Comparison of ENCODE assay signal across 26 cellular contexts in the genomic region with DNA sequence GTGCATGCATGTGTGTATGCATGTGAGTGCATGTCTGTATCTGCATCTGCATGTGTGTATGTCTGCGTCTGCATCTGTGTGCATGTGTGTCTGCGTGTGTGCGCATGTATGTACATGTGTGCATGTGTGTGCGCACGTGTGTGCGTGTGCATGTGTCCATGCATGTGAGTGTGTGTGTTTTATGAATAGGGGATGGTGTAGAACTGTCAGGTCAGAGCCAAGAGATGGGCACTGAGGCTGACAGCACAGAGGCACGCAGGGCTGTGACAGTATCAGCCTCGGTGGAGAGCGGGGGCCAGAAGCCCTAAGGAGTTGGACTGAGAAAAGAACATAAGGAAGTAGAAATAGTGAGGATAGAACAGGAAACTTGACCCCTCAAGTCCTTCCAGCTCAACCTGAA.
"Had no signal": no experiment of that assay in that cellular context is flagged by ENCODE, and none has a peak within 500 bp of the region (broad histone marks: within the 10 kb centered on the region; RNA-seq: fewer than 3 reads in every experiment).

No MANE protein-coding gene starts in this region.

- H3K4me2 ChIP-seq: smooth muscle cell had no signal

- H3K4me1 Mint-ChIP-seq: activated T-helper 17 cell treated with anti-CD3 and anti-CD28 coated beads, Interleukin-2, amount 50 U/mL, for 72 hours; stimulated activated naive B cell treated with anti-CD40 and anti-IgM and Interleukin-4, amounts not matched to agents 10 μg/mL and 1 μg/mL and 100 μg/mL, for 72 hours had no signal

- ATAC-seq: activated CD4-positive, CD25-positive, alpha-beta regulatory T cell treated with anti-CD3 and anti-CD28 coated beads, Interleukin-2, amount 50 U/mL, for 24 hours; activated CD8-positive, alpha-beta T cell treated with anti-CD3 and anti-CD28 coated beads, Interleukin-2, amount 10 ng/mL, durations not matched to agents 7 days and 5 days; activated naive CD4-positive, alpha-beta T cell treated with anti-CD3 and anti-CD28 coated beads, Interleukin-2, amount 50 U/mL, for 72 hours; activated T-helper 17 cell treated with anti-CD3 and anti-CD28 coated beads, Interleukin-2, amount 50 U/mL, for 72 hours; effector memory CD8-positive, alpha-beta T cell; stimulated activated naive B cell treated with anti-CD40 and anti-IgM and Interleukin-4, amounts not matched to agents 10 μg/mL and 1 μg/mL and 100 μg/mL, for 72 hours had no signal

- H3K4me3 Mint-ChIP-seq: activated CD8-positive, alpha-beta T cell treated with anti-CD3 and anti-CD28 coated beads, Interleukin-2, amount 10 ng/mL, durations not matched to agents 7 days and 5 days; activated T-cell treated with anti-CD3 and anti-CD28 coated beads, Interleukin-2, amount 50 U/mL, for 24 hours; activated T-helper 17 cell treated with anti-CD3 and anti-CD28 coated beads, Interleukin-2, amount 50 U/mL, for 72 hours; brain; effector memory CD8-positive, alpha-beta T cell; nephron progenitor cell; stimulated activated naive B cell treated with anti-CD40 and anti-IgM and Interleukin-4, amounts not matched to agents 10 μg/mL and 1 μg/mL and 100 μg/mL, for 72 hours; T-helper 2 cell treated with Interferon-gamma antibody and Interleukin-4, amounts not matched to agents 5 μg/mL and 100 μg/mL, for 36 hours; type B pancreatic cell had no signal

- H3K27me3 ChIP-seq: esophagus muscularis mucosa, sigmoid colon, testis had no signal

- H3K36me3 Mint-ChIP-seq: activated naive CD4-positive, alpha-beta T cell treated with anti-CD3 and anti-CD28 coated beads, Interleukin-2, amount 50 U/mL, for 72 hours; brain; stimulated activated naive B cell treated with anti-CD40 and anti-IgM and Interleukin-4, amounts not matched to agents 10 μg/mL and 1 μg/mL and 100 μg/mL, for 72 hours; type B pancreatic cell had no signal

- H3K9me3 ChIP-seq: testis had no signal

- H3K4me3 ChIP-seq: esophagus muscularis mucosa, left ventricle myocardium inferior, sigmoid colon, smooth muscle cell, testis had no signal

- H3K27ac ChIP-seq: esophagus muscularis mucosa, left ventricle myocardium inferior, sigmoid colon, testis, VCaP had no signal

- H3K36me3 ChIP-seq: esophagus muscularis mucosa, left ventricle myocardium inferior, sigmoid colon had no signal

- H3K27me3 Mint-ChIP-seq: effector memory CD8-positive, alpha-beta T cell had no signal

- H3K4me1 ChIP-seq: esophagus muscularis mucosa, left ventricle myocardium inferior, sigmoid colon, testis had no signal

- H3K27ac Mint-ChIP-seq: activated CD8-positive, alpha-beta T cell treated with anti-CD3 and anti-CD28 coated beads, Interleukin-2, amount 10 ng/mL, durations not matched to agents 7 days and 5 days; activated naive CD4-positive, alpha-beta T cell treated with anti-CD3 and anti-CD28 coated beads, Interleukin-2, amount 50 U/mL, for 72 hours; activated T-cell treated with anti-CD3 and anti-CD28 coated beads, Interleukin-2, amount 50 U/mL, for 24 hours; activated T-helper 17 cell treated with anti-CD3 and anti-CD28 coated beads, Interleukin-2, amount 50 U/mL, for 72 hours; effector memory CD8-positive, alpha-beta T cell; nephron progenitor cell; stimulated activated naive B cell treated with anti-CD40 and anti-IgM and Interleukin-4, amounts not matched to agents 10 μg/mL and 1 μg/mL and 100 μg/mL, for 72 hours; T-helper 2 cell treated with Interferon-gamma antibody and Interleukin-4, amounts not matched to agents 5 μg/mL and 100 μg/mL, for 36 hours; type B pancreatic cell had no signal

- DNase-seq: activated CD4-positive, alpha-beta T cell treated with anti-CD3 and anti-CD28 coated beads, Interleukin-2, amount 50 U/mL, for 1 hour; activated CD8-positive, alpha-beta memory T cell treated with anti-CD3 and anti-CD28 coated beads, Interleukin-2, amount 50 U/mL, for 4 hours; activated CD8-positive, alpha-beta T cell treated with anti-CD3 and anti-CD28 coated beads, Interleukin-2, amount 10 ng/mL, durations not matched to agents 7 days and 5 days; activated T-cell treated with anti-CD3 and anti-CD28 coated beads, Interleukin-2, amount 50 U/mL, for 24 hours; aorta; central memory CD4-positive, alpha-beta T cell; effector memory CD8-positive, alpha-beta T cell; glutamatergic neuron; hippocampal formation; left ventricle myocardium inferior; nephron progenitor cell; occipital lobe; sigmoid colon; stimulated activated CD4-positive, alpha-beta T cell treated with anti-CD3 and anti-CD28 coated beads, Interleukin-2, amount 100 ng/mL, for 48 hours; stimulated activated CD8-positive, alpha-beta memory T cell treated with anti-CD3 and anti-CD28 coated beads, Interleukin-4, amount 100 ng/mL, for 48 hours; stimulated activated naive B cell treated with anti-CD40 and anti-IgM and Interleukin-4, amounts not matched to agents 10 μg/mL and 1 μg/mL and 100 μg/mL, for 72 hours; testis had no signal
